ENCODE assay signal across 1 cellular context in the genomic region with DNA sequence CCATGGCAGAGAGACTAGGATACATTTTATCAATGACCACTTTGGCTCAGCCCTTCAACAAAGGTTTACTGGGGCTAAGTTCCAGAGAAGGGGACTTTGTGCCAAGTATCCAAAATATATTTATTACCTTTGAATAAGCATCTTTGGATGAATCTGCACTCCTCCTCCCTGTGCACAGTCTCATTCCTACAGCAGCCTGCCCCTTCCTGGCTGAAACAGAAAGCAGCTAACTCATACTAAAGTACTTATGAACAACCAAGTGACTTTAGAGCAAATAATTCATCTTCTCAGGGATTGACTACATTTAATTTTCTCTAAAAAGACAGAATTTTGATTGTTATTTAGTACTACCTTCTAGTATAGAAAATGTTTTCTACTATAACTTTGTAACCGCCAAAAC.
TF ChIP-seq lines count a peak whose summit lies in the region.

No MANE protein-coding gene starts in this region.

TF ChIP-seq in GM23338, 12 proteins besides CTCF, POLR2A, EP300 and RAD21:
- TF ChIP-seq, protein P1, sequence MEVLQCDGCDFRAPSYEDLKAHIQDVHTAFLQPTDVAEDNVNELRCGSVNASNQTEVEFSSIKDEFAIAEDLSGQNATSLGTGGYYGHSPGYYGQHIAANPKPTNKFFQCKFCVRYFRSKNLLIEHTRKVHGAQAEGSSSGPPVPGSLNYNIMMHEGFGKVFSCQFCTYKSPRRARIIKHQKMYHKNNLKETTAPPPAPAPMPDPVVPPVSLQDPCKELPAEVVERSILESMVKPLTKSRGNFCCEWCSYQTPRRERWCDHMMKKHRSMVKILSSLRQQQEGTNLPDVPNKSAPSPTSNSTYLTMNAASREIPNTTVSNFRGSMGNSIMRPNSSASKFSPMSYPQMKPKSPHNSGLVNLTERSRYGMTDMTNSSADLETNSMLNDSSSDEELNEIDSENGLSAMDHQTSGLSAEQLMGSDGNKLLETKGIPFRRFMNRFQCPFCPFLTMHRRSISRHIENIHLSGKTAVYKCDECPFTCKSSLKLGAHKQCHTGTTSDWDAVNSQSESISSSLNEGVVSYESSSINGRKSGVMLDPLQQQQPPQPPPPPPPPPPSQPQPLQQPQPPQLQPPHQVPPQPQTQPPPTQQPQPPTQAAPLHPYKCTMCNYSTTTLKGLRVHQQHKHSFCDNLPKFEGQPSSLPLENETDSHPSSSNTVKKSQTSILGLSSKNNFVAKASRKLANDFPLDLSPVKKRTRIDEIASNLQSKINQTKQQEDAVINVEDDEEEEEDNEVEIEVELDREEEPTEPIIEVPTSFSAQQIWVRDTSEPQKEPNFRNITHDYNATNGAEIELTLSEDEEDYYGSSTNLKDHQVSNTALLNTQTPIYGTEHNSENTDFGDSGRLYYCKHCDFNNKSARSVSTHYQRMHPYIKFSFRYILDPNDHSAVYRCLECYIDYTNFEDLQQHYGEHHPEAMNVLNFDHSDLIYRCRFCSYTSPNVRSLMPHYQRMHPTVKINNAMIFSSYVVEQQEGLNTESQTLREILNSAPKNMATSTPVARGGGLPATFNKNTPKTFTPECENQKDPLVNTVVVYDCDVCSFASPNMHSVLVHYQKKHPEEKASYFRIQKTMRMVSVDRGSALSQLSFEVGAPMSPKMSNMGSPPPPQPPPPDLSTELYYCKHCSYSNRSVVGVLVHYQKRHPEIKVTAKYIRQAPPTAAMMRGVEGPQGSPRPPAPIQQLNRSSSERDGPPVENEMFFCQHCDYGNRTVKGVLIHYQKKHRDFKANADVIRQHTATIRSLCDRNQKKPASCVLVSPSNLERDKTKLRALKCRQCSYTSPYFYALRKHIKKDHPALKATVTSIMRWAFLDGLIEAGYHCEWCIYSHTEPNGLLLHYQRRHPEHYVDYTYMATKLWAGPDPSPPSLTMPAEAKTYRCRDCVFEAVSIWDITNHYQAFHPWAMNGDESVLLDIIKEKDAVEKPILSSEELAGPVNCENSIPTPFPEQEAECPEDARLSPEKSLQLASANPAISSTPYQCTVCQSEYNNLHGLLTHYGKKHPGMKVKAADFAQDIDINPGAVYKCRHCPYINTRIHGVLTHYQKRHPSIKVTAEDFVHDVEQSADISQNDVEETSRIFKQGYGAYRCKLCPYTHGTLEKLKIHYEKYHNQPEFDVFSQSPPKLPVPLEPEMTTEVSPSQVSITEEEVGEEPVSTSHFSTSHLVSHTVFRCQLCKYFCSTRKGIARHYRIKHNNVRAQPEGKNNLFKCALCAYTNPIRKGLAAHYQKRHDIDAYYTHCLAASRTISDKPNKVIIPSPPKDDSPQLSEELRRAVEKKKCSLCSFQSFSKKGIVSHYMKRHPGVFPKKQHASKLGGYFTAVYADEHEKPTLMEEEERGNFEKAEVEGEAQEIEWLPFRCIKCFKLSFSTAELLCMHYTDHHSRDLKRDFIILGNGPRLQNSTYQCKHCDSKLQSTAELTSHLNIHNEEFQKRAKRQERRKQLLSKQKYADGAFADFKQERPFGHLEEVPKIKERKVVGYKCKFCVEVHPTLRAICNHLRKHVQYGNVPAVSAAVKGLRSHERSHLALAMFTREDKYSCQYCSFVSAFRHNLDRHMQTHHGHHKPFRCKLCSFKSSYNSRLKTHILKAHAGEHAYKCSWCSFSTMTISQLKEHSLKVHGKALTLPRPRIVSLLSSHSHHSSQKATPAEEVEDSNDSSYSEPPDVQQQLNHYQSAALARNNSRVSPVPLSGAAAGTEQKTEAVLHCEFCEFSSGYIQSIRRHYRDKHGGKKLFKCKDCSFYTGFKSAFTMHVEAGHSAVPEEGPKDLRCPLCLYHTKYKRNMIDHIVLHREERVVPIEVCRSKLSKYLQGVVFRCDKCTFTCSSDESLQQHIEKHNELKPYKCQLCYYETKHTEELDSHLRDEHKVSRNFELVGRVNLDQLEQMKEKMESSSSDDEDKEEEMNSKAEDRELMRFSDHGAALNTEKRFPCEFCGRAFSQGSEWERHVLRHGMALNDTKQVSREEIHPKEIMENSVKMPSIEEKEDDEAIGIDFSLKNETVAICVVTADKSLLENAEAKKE (CRISPR knock-in tag; IDR thresholded peaks at IDR 0.05) = no peak
- TF ChIP-seq POLR2AphosphoS5 (IDR thresholded peaks at IDR 0.05; ENCODE audit: low read depth) = no peak
- no peak for TF ChIP-seq CREB1 (CRISPR knock-in tag; IDR thresholded peaks at IDR 0.05; ENCODE audit: low read depth)
- TF ChIP-seq JUNB (IDR thresholded peaks at IDR 0.05; ENCODE audit: unreplicated experiment) = no peak
- no peak for TF ChIP-seq STAT1 (IDR thresholded peaks at IDR 0.05; ENCODE audit: unreplicated experiment)
- TF ChIP-seq, protein P2, sequence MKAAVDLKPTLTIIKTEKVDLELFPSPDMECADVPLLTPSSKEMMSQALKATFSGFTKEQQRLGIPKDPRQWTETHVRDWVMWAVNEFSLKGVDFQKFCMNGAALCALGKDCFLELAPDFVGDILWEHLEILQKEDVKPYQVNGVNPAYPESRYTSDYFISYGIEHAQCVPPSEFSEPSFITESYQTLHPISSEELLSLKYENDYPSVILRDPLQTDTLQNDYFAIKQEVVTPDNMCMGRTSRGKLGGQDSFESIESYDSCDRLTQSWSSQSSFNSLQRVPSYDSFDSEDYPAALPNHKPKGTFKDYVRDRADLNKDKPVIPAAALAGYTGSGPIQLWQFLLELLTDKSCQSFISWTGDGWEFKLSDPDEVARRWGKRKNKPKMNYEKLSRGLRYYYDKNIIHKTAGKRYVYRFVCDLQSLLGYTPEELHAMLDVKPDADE (IDR thresholded peaks at IDR 0.05) = no peak
- TF ChIP-seq ZNF331 (CRISPR knock-in tag; IDR thresholded peaks at IDR 0.05; ENCODE audit: low read depth) = no peak
- TF ChIP-seq EZH2phosphoT487 (IDR thresholded peaks at IDR 0.05; ENCODE audit: unreplicated experiment) = no peak
- no peak for TF ChIP-seq ZNF114 (CRISPR knock-in tag; IDR thresholded peaks at IDR 0.05)
- TF ChIP-seq EZH2 (IDR thresholded peaks at IDR 0.05; ENCODE audit: low read depth, unreplicated experiment) = no peak
- TF ChIP-seq, protein P3, sequence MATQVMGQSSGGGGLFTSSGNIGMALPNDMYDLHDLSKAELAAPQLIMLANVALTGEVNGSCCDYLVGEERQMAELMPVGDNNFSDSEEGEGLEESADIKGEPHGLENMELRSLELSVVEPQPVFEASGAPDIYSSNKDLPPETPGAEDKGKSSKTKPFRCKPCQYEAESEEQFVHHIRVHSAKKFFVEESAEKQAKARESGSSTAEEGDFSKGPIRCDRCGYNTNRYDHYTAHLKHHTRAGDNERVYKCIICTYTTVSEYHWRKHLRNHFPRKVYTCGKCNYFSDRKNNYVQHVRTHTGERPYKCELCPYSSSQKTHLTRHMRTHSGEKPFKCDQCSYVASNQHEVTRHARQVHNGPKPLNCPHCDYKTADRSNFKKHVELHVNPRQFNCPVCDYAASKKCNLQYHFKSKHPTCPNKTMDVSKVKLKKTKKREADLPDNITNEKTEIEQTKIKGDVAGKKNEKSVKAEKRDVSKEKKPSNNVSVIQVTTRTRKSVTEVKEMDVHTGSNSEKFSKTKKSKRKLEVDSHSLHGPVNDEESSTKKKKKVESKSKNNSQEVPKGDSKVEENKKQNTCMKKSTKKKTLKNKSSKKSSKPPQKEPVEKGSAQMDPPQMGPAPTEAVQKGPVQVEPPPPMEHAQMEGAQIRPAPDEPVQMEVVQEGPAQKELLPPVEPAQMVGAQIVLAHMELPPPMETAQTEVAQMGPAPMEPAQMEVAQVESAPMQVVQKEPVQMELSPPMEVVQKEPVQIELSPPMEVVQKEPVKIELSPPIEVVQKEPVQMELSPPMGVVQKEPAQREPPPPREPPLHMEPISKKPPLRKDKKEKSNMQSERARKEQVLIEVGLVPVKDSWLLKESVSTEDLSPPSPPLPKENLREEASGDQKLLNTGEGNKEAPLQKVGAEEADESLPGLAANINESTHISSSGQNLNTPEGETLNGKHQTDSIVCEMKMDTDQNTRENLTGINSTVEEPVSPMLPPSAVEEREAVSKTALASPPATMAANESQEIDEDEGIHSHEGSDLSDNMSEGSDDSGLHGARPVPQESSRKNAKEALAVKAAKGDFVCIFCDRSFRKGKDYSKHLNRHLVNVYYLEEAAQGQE (IDR thresholded peaks at IDR 0.05; ENCODE audit: unreplicated experiment) = no peak
- no peak for TF ChIP-seq NANOG (IDR thresholded peaks at IDR 0.05; ENCODE audit: borderline replicate concordance)
